In the genomic region with DNA sequence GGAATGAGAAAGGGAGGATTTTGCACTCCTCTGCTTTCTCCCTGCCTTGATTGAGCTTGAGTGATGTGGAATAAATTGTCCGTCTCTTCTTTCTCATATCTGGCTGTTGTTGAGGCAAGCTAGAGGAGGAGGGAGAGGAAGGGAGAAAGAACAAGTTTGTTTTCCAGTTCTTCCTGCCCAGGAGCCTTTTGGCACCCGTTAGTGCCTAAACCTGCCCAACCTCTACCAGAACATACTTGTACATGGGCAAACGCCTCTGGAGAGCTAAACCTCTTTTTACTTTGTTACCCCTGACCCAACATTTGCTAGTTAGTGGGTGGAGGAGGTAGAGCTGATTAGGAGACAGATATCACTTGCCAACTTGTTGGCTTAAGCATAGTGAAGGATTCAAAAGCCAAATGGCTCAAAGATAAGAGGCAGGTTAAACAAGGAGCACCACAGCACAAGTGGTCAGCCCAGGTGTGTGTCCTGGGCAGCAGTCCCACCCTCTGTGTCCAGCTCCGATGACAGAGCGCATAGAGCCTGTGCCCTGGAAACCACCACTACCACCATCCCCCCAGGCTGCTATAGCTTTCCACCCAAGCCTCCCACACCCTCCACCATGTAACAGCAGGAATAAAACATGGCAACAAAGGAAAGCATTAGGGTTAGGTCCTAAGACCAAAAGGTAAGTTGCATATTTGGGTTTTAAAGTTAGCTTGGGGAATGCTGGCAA, we compare ENCODE assay signal across 1 cellular context.
TF ChIP-seq lines count a peak whose summit lies in the region.

No MANE protein-coding gene starts in this region.

TF ChIP-seq in GM23338, 12 proteins besides CTCF, POLR2A, EP300 and RAD21:
- TF ChIP-seq ETS1 (IDR thresholded peaks at IDR 0.05) (no peak), ZNF114 (CRISPR knock-in tag; IDR thresholded peaks at IDR 0.05) (no peak), EZH2phosphoT487 (IDR thresholded peaks at IDR 0.05; ENCODE audit: unreplicated experiment) (no peak), NANOG (IDR thresholded peaks at IDR 0.05; ENCODE audit: borderline replicate concordance) (no peak), ZNF331 (CRISPR knock-in tag; IDR thresholded peaks at IDR 0.05; ENCODE audit: low read depth) (no peak)
- TF ChIP-seq, protein P1, sequence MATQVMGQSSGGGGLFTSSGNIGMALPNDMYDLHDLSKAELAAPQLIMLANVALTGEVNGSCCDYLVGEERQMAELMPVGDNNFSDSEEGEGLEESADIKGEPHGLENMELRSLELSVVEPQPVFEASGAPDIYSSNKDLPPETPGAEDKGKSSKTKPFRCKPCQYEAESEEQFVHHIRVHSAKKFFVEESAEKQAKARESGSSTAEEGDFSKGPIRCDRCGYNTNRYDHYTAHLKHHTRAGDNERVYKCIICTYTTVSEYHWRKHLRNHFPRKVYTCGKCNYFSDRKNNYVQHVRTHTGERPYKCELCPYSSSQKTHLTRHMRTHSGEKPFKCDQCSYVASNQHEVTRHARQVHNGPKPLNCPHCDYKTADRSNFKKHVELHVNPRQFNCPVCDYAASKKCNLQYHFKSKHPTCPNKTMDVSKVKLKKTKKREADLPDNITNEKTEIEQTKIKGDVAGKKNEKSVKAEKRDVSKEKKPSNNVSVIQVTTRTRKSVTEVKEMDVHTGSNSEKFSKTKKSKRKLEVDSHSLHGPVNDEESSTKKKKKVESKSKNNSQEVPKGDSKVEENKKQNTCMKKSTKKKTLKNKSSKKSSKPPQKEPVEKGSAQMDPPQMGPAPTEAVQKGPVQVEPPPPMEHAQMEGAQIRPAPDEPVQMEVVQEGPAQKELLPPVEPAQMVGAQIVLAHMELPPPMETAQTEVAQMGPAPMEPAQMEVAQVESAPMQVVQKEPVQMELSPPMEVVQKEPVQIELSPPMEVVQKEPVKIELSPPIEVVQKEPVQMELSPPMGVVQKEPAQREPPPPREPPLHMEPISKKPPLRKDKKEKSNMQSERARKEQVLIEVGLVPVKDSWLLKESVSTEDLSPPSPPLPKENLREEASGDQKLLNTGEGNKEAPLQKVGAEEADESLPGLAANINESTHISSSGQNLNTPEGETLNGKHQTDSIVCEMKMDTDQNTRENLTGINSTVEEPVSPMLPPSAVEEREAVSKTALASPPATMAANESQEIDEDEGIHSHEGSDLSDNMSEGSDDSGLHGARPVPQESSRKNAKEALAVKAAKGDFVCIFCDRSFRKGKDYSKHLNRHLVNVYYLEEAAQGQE (IDR thresholded peaks at IDR 0.05; ENCODE audit: unreplicated experiment), result no peak
